In genomic region chr9:133609311-133610098, GRCh38 we compare ENCODE assay signal across 9 cellular contexts. TPM values are rescaled to one million over a fixed set of nuclear protein-coding genes. Genes with fewer than 3 reads are reported as not detected.
A peak's percentile ranks its signal among the peaks of the same experiment; 100 is the strongest.
DNase-seq lines count a peak whose midpoint lies in the region; ATAC-seq and TF ChIP-seq lines count a peak whose summit lies in the region.
"Had no signal": no experiment of that assay in that cellular context is flagged by ENCODE, and none has a peak within 500 bp of the region (broad histone marks: within the 10 kb centered on the region; RNA-seq: fewer than 3 reads in every experiment).

FAM163B (minus strand) TSS chr9:133609389; CDS start chr9:133580223, 29,166 bp downstream.

- peaks cover 54% of the 10 kb centered on the region for H3K27me3 ChIP-seq in cardiac muscle cell

- no peaks in the 10 kb centered on the region for H3K4me1 ChIP-seq in cardiac muscle cell (ENCODE audit: low read depth)

- DNase-seq in NCI-H146 (lab: John Stamatoyannopoulos, UW): peak; percentile 57
- no peak for DNase-seq in NCI-H146 treated with DMSO at 0.1 percent for 48 hours (lab: John Stamatoyannopoulos, UW; ENCODE audit: unreplicated experiment)
- DNase-seq in activated T-cell treated with anti-CD3 and anti-CD28 coated beads, Interleukin-2, amount 50 U/mL, for 48 hours: peak; percentile 42 to 59
- peak; percentile 69 to 89 for DNase-seq in cardiac muscle cell (ENCODE audit: low read depth in 1 of 2, low spot score in 1 of 2)
- no peak for DNase-seq in sciatic nerve (ENCODE audit: low spot score)
- DNase-seq in GM10248 (ENCODE audit: extremely low spot score): no peak
- no peak for DNase-seq in cerebellar nuclear complex (lab: John Stamatoyannopoulos, UW)
- DNase-seq in NCI-H2081 treated with DMSO at 0.1 percent for 48 hours (lab: John Stamatoyannopoulos, UW): no peak

- intact Hi-C loops in sciatic nerve (cut with DNase I): no loop called here

- TF ChIP-seq CTCF in cardiac muscle cell (IDR thresholded peaks at IDR 0.05; ENCODE audit: low read depth, low read length): no peak
- TF ChIP-seq CTCF in GM10248 (IDR thresholded peaks at IDR 0.05; ENCODE audit: control extremely low read depth, extremely low read depth, low read depth, missing control alignments): no peak

- ATAC-seq in sciatic nerve: peak; percentile 77

- no peaks in the 10 kb centered on the region for H3K9me3 ChIP-seq in cardiac muscle cell (ENCODE audit: low read depth)

- H3K27ac ChIP-seq in cardiac muscle cell: no peak within 1 kb of the TSS

- CTCF ChIA-PET in GM10248 (lab: Yijun Ruan, JAX): no interaction called here

- POLR2A ChIA-PET in GM10248 (lab: Yijun Ruan, JAX): no interaction called here

- H3K36me3 ChIP-seq in cardiac muscle cell: no peaks in the 10 kb centered on the region

- peak within 1 kb of the TSS; percentile 30 for H3K4me3 ChIP-seq in cardiac muscle cell

RNA-seq across cellular contexts. Expression of gene FAM163B, which starts in this region (rescaled TPM):
- 4.6 and 5.6 TPM in 2 replicates for total RNA-seq in cardiac muscle cell
- polyA plus RNA-seq in cardiac muscle cell: 0.20 TPM in 1 of 2 replicates, not detected in the other
- not detected for total RNA-seq in sciatic nerve
- polyA plus RNA-seq: AG04450 had no signal

Comparison
In these comparisons a context has a peak if more than half of its experiments do, and no peak if none do; other contexts are left out.
1. DNase-seq: peak in NCI-H146 (single experiment), activated T-cell treated with anti-CD3 and anti-CD28 coated beads, Interleukin-2, amount 50 U/mL, for 48 hours (2 of 2) and cardiac muscle cell (2 of 2); none in NCI-H146 treated with DMSO at 0.1 percent for 48 hours (single experiment), sciatic nerve (single experiment), GM10248 (single experiment), cerebellar nuclear complex (0 of 2) and NCI-H2081 treated with DMSO at 0.1 percent for 48 hours (single experiment).
2. Peak in ATAC-seq in sciatic nerve; RNA of the gene not detected or under 1 TPM.